In the genomic region with DNA sequence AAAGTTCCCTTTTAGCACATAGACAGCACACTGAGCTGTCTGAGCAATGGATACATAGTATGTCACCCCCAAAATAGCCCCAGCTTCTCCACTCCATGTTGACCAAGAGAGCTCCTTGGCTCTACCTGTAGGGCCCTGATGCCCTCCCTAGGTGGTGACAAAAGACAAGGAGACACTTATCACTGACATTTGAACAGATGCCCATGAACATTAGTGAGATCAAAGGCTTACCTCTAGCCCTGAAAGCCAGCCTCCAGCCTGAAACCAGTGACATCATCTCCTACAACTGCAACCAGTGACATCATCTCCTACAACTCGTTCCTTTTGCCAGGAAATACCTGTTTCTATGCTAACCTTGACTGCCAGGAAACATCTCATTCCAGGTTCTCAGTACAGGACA, we compare ENCODE assay signal across 10 cellular contexts.
DNase-seq lines count a peak whose midpoint lies in the region; ATAC-seq, FAIRE-seq and TF ChIP-seq lines count a peak whose summit lies in the region.
"Had no signal": no experiment of that assay in that cellular context is flagged by ENCODE, and none has a peak within 500 bp of the region (broad histone marks: within the 10 kb centered on the region; RNA-seq: fewer than 3 reads in every experiment).

No MANE protein-coding gene starts in this region.

- H3K79me2 ChIP-seq in DND-41 (ENCODE audit: insufficient read depth, low read length) (no peaks in the 10 kb centered on the region), HepG2 (ENCODE audit: insufficient read depth, low read length) (no peaks in the 10 kb centered on the region)

- peaks cover 4% of the 10 kb centered on the region for H3K27me3 ChIP-seq in DND-41 (ENCODE audit: insufficient read depth, low read length, poor library complexity)
- peaks cover 0 to 21% of the 10 kb centered on the region in 2 experiments; a peak in 2 of 5 replicates for H3K27me3 ChIP-seq in HepG2 (ENCODE audit: control insufficient read depth in 1 of 2, insufficient read depth in 2 of 2, low read length in 2 of 2)

- intact Hi-C loops in HepG2 (cut with micrococcal nuclease; ENCODE audit: unreplicated experiment): no loop called here

- no peak for FAIRE-seq in HepG2 (lab: Jason Lieb, UNC)

- in situ Hi-C loops in HepG2 (cut with HindIII; ENCODE audit: extremely low pct_ligation_motif_present, low pct_unique_long_range_greater_than_20kb): no loop called here

- POLR2A ChIA-PET in HepG2 (lab: Yijun Ruan, JAX): no interaction called here

- H3K36me3 ChIP-seq in DND-41 (ENCODE audit: insufficient read depth, low read length) (no peaks in the 10 kb centered on the region), HepG2 (replicated peaks in 1 of 2; ENCODE audit: control insufficient read depth in 1 of 2, insufficient read depth in 2 of 2, low read length in 2 of 2) (no peaks in the 10 kb centered on the region)
- H3K36me3 ChIP-seq: neutrophil had no signal

- TF ChIP-seq RAD21 in HepG2 (CRISPR knock-in tag; IDR thresholded peaks at IDR 0.05): no peak

- H3K9ac ChIP-seq in DND-41 (ENCODE audit: low read depth, low read length): no peak overlapping the region
- H3K9ac ChIP-seq in HepG2 (ENCODE audit: insufficient read depth, low read depth, low read length): no peak overlapping the region

- TF ChIP-seq CTCF in DND-41 (IDR thresholded peaks at IDR 0.05; ENCODE audit: borderline replicate concordance, extremely low read depth, low read length, poor library complexity, severe bottlenecking) (peak; percentile 43), HepG2 (CRISPR knock-in tag; IDR thresholded peaks at IDR 0.05) (peak; percentile 44)

- WGBS in HepG2 (ENCODE audit: low lambda C conversion rate): 0% methylated on average over 1 of the region's 1 CpG

- H3K27ac ChIP-seq in DND-41 (ENCODE audit: low read length): no peak overlapping the region
- no peak overlapping the region for H3K27ac ChIP-seq in HepG2 (ENCODE audit: extremely low read length, insufficient read depth, low read length)
- H3K27ac ChIP-seq: neutrophil, SK-N-MC had no signal

- no peak for TF ChIP-seq POLR2A in HepG2 (IDR thresholded peaks at IDR 0.05; ENCODE audit: insufficient read depth in 1 of 2, low read depth in 2 of 2, low read length in 2 of 2)

- CTCF ChIA-PET in HepG2 (lab: Yijun Ruan, JAX; ENCODE audit: low intra/inter-chr PET ratio, low total read pairs): no interaction called here

- peak; percentile 54; the same call in 1 of the 3 replicates for ATAC-seq in DND-41 (ENCODE audit: insufficient read depth, low read depth)
- peak; percentile 56 for ATAC-seq in GM19351 (IDR thresholded peaks at IDR 0.05; ENCODE audit: unreplicated experiment)
- peak; percentile 57; the same call in 2 of the 3 replicates for ATAC-seq in HepG2
- ATAC-seq in GM19324 (IDR thresholded peaks at IDR 0.05; ENCODE audit: low FRiP score, unreplicated experiment): no peak
- no peak for ATAC-seq in GM21786 (IDR thresholded peaks at IDR 0.05; ENCODE audit: unreplicated experiment)

- TF ChIP-seq EP300 in HepG2 (IDR thresholded peaks at IDR 0.05; ENCODE audit: low read depth in 2 of 2, low read length in 2 of 2) (no peak), HepG2 (CRISPR knock-in tag; IDR thresholded peaks at IDR 0.05; ENCODE audit: borderline replicate concordance) (no peak)

- DNase-seq in DND-41 (no peak), OCI-M1 (lab: John Stamatoyannopoulos, UW) (peak; percentile 13), HepG2 (ENCODE audit: low spot score) (peak; percentile 13), NCI-H2171 treated with DMSO at 0.1 percent for 48 hours (lab: John Stamatoyannopoulos, UW) (no peak)
- DNase-seq: effector CD8-positive, alpha-beta T cell had no signal

- H3K9me3 ChIP-seq in DND-41 (ENCODE audit: insufficient read depth, low read length, severe bottlenecking) (no peaks in the 10 kb centered on the region), HepG2 (ENCODE audit: low read length) (no peaks in the 10 kb centered on the region)
- H3K9me3 ChIP-seq: neutrophil had no signal

- no peaks in the 10 kb centered on the region for H3K4me1 ChIP-seq in DND-41 (ENCODE audit: insufficient read depth, low read length)
- H3K4me1 ChIP-seq in HepG2 (ENCODE audit: insufficient read depth, low read length): peaks cover 14% of the 10 kb centered on the region; the same call in 1 of the 2 replicates

- H3K4me2 ChIP-seq in DND-41 (ENCODE audit: insufficient read depth, low read length) (no peak overlapping the region), HepG2 (ENCODE audit: low read depth, low read length) (no peak overlapping the region)

- H4K20me1 ChIP-seq in DND-41 (ENCODE audit: insufficient read depth, low read length) (no peaks in the 10 kb centered on the region), HepG2 (ENCODE audit: insufficient read depth, low read length) (no peaks in the 10 kb centered on the region)

- no peak overlapping the region for H3K4me3 ChIP-seq in DND-41 (ENCODE audit: low read depth in 1 of 2, low read length in 2 of 2)
- H3K4me3 ChIP-seq in HepG2 (replicated peaks in 1 of 3; ENCODE audit: insufficient read depth in 1 of 3, low read depth in 2 of 3, low read length in 3 of 3): no peak overlapping the region
- H3K4me3 ChIP-seq: SK-N-MC had no signal

- BruUV-seq in HepG2 (replicated peaks; lab: Mats Ljungman, UMichigan): no TSS peak

- no peak overlapping the region for H2AFZ ChIP-seq in DND-41 (ENCODE audit: low read depth, low read length)
- no peak overlapping the region for H2AFZ ChIP-seq in HepG2 (ENCODE audit: low read length)

TF ChIP-seq in HepG2, 621 proteins besides CTCF, POLR2A, EP300 and RAD21:
- TF ChIP-seq ATF7 (IDR thresholded peaks at IDR 0.05): peak; percentile 88
- no peak for TF ChIP-seq ATF7 (CRISPR knock-in tag; IDR thresholded peaks at IDR 0.05)
- peak; percentile 75; the same call in 1 of the 2 replicates for TF ChIP-seq ZBTB21 (CRISPR knock-in tag; IDR thresholded peaks at IDR 0.05)
- TF ChIP-seq, protein P1, sequence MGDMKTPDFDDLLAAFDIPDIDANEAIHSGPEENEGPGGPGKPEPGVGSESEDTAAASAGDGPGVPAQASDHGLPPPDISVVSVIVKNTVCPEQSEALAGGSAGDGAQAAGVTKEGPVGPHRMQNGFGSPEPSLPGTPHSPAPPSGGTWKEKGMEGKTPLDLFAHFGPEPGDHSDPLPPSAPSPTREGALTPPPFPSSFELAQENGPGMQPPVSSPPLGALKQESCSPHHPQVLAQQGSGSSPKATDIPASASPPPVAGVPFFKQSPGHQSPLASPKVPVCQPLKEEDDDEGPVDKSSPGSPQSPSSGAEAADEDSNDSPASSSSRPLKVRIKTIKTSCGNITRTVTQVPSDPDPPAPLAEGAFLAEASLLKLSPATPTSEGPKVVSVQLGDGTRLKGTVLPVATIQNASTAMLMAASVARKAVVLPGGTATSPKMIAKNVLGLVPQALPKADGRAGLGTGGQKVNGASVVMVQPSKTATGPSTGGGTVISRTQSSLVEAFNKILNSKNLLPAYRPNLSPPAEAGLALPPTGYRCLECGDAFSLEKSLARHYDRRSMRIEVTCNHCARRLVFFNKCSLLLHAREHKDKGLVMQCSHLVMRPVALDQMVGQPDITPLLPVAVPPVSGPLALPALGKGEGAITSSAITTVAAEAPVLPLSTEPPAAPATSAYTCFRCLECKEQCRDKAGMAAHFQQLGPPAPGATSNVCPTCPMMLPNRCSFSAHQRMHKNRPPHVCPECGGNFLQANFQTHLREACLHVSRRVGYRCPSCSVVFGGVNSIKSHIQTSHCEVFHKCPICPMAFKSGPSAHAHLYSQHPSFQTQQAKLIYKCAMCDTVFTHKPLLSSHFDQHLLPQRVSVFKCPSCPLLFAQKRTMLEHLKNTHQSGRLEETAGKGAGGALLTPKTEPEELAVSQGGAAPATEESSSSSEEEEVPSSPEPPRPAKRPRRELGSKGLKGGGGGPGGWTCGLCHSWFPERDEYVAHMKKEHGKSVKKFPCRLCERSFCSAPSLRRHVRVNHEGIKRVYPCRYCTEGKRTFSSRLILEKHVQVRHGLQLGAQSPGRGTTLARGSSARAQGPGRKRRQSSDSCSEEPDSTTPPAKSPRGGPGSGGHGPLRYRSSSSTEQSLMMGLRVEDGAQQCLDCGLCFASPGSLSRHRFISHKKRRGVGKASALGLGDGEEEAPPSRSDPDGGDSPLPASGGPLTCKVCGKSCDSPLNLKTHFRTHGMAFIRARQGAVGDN (CRISPR knock-in tag; IDR thresholded peaks at IDR 0.05): no peak
- TF ChIP-seq ZNF33B (CRISPR knock-in tag; IDR thresholded peaks at IDR 0.05): no peak
- TF ChIP-seq ZNF513 (CRISPR knock-in tag; conservative IDR thresholded peaks at IDR 0.05): no peak
- peak; percentile 39 for TF ChIP-seq STAG1 (CRISPR knock-in tag; IDR thresholded peaks at IDR 0.05)
- no peak for TF ChIP-seq RFXANK (CRISPR knock-in tag; IDR thresholded peaks at IDR 0.05)
- no peak for TF ChIP-seq HNF4A (CRISPR knock-in tag; IDR thresholded peaks at IDR 0.05)
- no peak for TF ChIP-seq TOE1 (CRISPR knock-in tag; IDR thresholded peaks at IDR 0.05)
- peak; percentile 74 for TF ChIP-seq CREB1 (IDR thresholded peaks at IDR 0.05)
- TF ChIP-seq CREB1 (CRISPR knock-in tag; IDR thresholded peaks at IDR 0.05): no peak
- TF ChIP-seq TFDP2 (CRISPR knock-in tag; IDR thresholded peaks at IDR 0.05): no peak

Comparison
In these comparisons a context has a peak if more than half of its experiments do, and no peak if none do; other contexts are left out.
1. ATAC-seq: peak in DND-41 (single experiment), GM19351 (single experiment) and HepG2 (single experiment); none in GM19324 (single experiment) and GM21786 (single experiment).
2. DNase-seq: peak in OCI-M1 (single experiment) and HepG2 (single experiment); none in DND-41 (single experiment) and NCI-H2171 treated with DMSO at 0.1 percent for 48 hours (single experiment).